Comparison of ENCODE assay signal across 19 cellular contexts in the genomic region with DNA sequence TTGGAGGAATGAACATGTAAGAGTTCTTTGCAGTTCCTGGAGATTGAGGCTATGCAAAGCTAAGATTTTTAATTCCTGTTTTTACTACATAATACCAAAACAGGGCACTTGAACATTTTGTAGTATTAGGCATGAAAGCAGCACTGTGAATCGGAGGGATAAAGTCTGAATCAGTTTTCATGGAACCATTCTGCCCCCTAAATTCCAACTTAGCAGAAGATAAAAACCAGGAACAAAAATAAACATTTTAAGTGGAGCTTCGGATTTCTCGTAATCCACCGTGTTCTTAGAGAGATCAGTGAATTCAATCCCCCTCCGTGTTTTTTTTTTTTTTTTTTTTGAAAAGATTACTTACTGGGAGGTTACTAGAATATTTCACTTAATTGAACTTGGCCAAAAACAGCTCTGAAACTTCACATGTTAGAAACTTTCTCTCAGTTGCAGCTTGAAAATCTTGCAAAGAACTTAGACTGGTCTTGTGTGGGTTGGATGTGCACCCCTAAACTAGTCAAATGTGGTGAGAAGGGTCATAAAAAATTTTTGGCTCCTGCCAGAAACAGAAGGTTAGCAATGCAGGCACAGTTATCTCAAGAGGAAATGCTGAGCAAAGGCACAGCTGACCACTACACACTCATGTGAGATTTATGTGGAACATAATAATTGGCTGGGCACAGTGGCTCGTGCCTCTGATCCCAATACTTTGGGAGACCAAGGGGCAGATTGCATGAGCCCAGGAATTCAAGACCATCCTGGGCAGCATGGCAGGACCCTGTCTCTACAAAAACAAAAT.
DNase-seq lines count a peak whose midpoint lies in the region; ATAC-seq and TF ChIP-seq lines count a peak whose summit lies in the region.
"Had no signal": no experiment of that assay in that cellular context is flagged by ENCODE, and none has a peak within 500 bp of the region (broad histone marks: within the 10 kb centered on the region; RNA-seq: fewer than 3 reads in every experiment).

No MANE protein-coding gene starts in this region.

- no peak for TF ChIP-seq CTCF in choroid plexus epithelial cell (conservative IDR thresholded peaks at IDR 0.05; ENCODE audit: low read depth, low read length)

- peaks cover 4% of the 10 kb centered on the region for H3K4me1 ChIP-seq in right cardiac atrium (ENCODE audit: control insufficient read depth, insufficient read depth, low read length)
- H3K4me1 ChIP-seq: gastrocnemius medialis, Peyer's patch, right lobe of liver had no signal

- DNase-seq in LHCN-M2 (ENCODE audit: low read depth): peak; percentile 12
- DNase-seq in choroid plexus epithelial cell (ENCODE audit: low read depth): peak; percentile 72
- DNase-seq in right cardiac atrium: no peak
- DNase-seq in stromal cell of bone marrow (ENCODE audit: low read depth): peak; percentile 21
- DNase-seq in AG08396 (ENCODE audit: low spot score): no peak
- no peak for DNase-seq in stimulated activated CD4-positive, alpha-beta T cell treated with anti-CD3 and anti-CD28 coated beads, Interleukin-12 subunit alpha, Interleukin-12 subunit beta, amount 100 ng/mL, for 4 hours
- no peak for DNase-seq in left colon
- DNase-seq: activated CD8-positive, alpha-beta memory T cell treated with anti-CD3 and anti-CD28 coated beads for 24 hours; effector CD4-positive, alpha-beta T cell; gastrocnemius medialis; mesendoderm; MV-4-11; NCI-H2029 treated with DMSO at 0.1 percent for 48 hours; NCI-H69; Peyer's patch; stimulated activated CD4-positive, alpha-beta T cell treated with anti-CD3 and anti-CD28 coated beads, Interleukin-4, amount 100 ng/mL, for 24 hours had no signal

- no peak overlapping the region for H3K27ac ChIP-seq in right cardiac atrium (ENCODE audit: low read length)
- H3K27ac ChIP-seq: gastrocnemius medialis, Peyer's patch, right lobe of liver, VCaP had no signal

- ATAC-seq in right cardiac atrium: peak; percentile 45 to 75
- no peak for ATAC-seq in left colon
- no peak for ATAC-seq in HG03108 (IDR thresholded peaks at IDR 0.05; ENCODE audit: unreplicated experiment)
- ATAC-seq: gastrocnemius medialis had no signal

- H3K9me3 ChIP-seq in right cardiac atrium (ENCODE audit: control insufficient read depth, low read length): no peaks in the 10 kb centered on the region
- H3K9me3 ChIP-seq: gastrocnemius medialis, Peyer's patch, right lobe of liver had no signal

- no peak overlapping the region for H3K4me3 ChIP-seq in choroid plexus epithelial cell (ENCODE audit: low read depth, low read length)
- H3K4me3 ChIP-seq in right cardiac atrium (ENCODE audit: low read length): no peak overlapping the region
- H3K4me3 ChIP-seq: gastrocnemius medialis, Peyer's patch, right lobe of liver had no signal

- no peaks in the 10 kb centered on the region for H3K27me3 ChIP-seq in right cardiac atrium (ENCODE audit: control insufficient read depth, insufficient read depth)
- H3K27me3 ChIP-seq: gastrocnemius medialis, Peyer's patch, right lobe of liver had no signal

- intact Hi-C loops in right cardiac atrium (cut with DNase I) (no loop called here), left colon (cut with DNase I, micrococcal nuclease) (no loop called here)

- WGBS in right cardiac atrium: 37% methylated on average over 6 of the region's 6 CpGs

Comparison
In these comparisons a context has a peak if more than half of its experiments do, and no peak if none do; other contexts are left out.
1. DNase-seq: peak in LHCN-M2 (single experiment), choroid plexus epithelial cell (single experiment) and stromal cell of bone marrow (single experiment); none in right cardiac atrium (0 of 3), AG08396 (single experiment), stimulated activated CD4-positive, alpha-beta T cell treated with anti-CD3 and anti-CD28 coated beads, Interleukin-12 subunit alpha, Interleukin-12 subunit beta, amount 100 ng/mL, for 4 hours (single experiment) and left colon (0 of 2).
2. ATAC-seq: peak in right cardiac atrium (2 of 2); none in left colon (single experiment) and HG03108 (single experiment).